ENCODE assay signal across 1 cellular context in genomic region chr22:23894710-23895598, GRCh38.
TF ChIP-seq lines count a peak whose summit lies in the region.

No MANE protein-coding gene starts in this region.

TF ChIP-seq in HepG2, 621 proteins besides CTCF, POLR2A, EP300 and RAD21 (continued from another document):
- TF ChIP-seq PRDM4 (CRISPR knock-in tag; IDR thresholded peaks at IDR 0.05; ENCODE audit: borderline replicate concordance) (no peak), PRPF4 (IDR thresholded peaks at IDR 0.05; ENCODE audit: low read depth, low read length, poor library complexity, severe bottlenecking) (peak; percentile 6), ZNF558 (CRISPR knock-in tag; IDR thresholded peaks at IDR 0.05; ENCODE audit: borderline replicate concordance) (peak; percentile 78; the same call in 1 of the 2 replicates), DNMT3B (CRISPR knock-in tag; conservative IDR thresholded peaks at IDR 0.05) (no peak; the same call in 1 of the 2 replicates), SOX13 (IDR thresholded peaks at IDR 0.05) (no peak), SOX13 (CRISPR knock-in tag; conservative IDR thresholded peaks at IDR 0.05 in 1 of 2, IDR thresholded peaks at IDR 0.05 in 1 of 2) (no peak), ZNF549 (CRISPR knock-in tag; IDR thresholded peaks at IDR 0.05) (no peak), ZNF670 (CRISPR knock-in tag; IDR thresholded peaks at IDR 0.05; ENCODE audit: borderline replicate concordance) (no peak), ZNF878 (CRISPR knock-in tag; IDR thresholded peaks at IDR 0.05) (peak; percentile 38; the same call in 1 of the 2 replicates), ZNF720 (CRISPR knock-in tag; IDR thresholded peaks at IDR 0.05) (no peak), ZNF703 (CRISPR knock-in tag; IDR thresholded peaks at IDR 0.05; ENCODE audit: borderline replicate concordance) (no peak), U2AF1 (optimal IDR thresholded peaks at IDR 0.05; ENCODE audit: low read depth, low read length) (no peak), MAFG (CRISPR knock-in tag; IDR thresholded peaks at IDR 0.05) (no peak), YEATS4 (CRISPR knock-in tag; IDR thresholded peaks at IDR 0.05; ENCODE audit: borderline replicate concordance) (no peak), KMT2B (CRISPR knock-in tag; IDR thresholded peaks at IDR 0.05) (peak; percentile 45; the same call in 1 of the 2 replicates), ZNF224 (CRISPR knock-in tag; IDR thresholded peaks at IDR 0.05) (0 out of 2 replicates have a peak, but pooled peaks have one; percentile 56), NR0B2 (CRISPR knock-in tag; IDR thresholded peaks at IDR 0.05) (peak; percentile 33; the same call in 1 of the 2 replicates), HHEX (CRISPR knock-in tag; IDR thresholded peaks at IDR 0.05) (no peak), SNAPC2 (CRISPR knock-in tag; IDR thresholded peaks at IDR 0.05) (no peak), SMARCE1 (IDR thresholded peaks at IDR 0.05; ENCODE audit: borderline replicate concordance) (no peak), SRF (IDR thresholded peaks at IDR 0.05; ENCODE audit: low read depth, low read length) (no peak), TBX3 (IDR thresholded peaks at IDR 0.05; ENCODE audit: borderline replicate concordance) (no peak), ZNF414 (CRISPR knock-in tag; IDR thresholded peaks at IDR 0.05) (no peak), ZSCAN30 (CRISPR knock-in tag; IDR thresholded peaks at IDR 0.05) (no peak), ZNF792 (CRISPR knock-in tag; IDR thresholded peaks at IDR 0.05) (no peak), EZH2 (conservative IDR thresholded peaks at IDR 0.05; ENCODE audit: low read depth, low read length) (no peak), HIVEP1 (CRISPR knock-in tag; IDR thresholded peaks at IDR 0.05) (no peak), HDAC2 (CRISPR knock-in tag; IDR thresholded peaks at IDR 0.05) (no peak), ZNF737 (CRISPR knock-in tag; IDR thresholded peaks at IDR 0.05; ENCODE audit: borderline replicate concordance) (no peak), ZNF496 (CRISPR knock-in tag; IDR thresholded peaks at IDR 0.05; ENCODE audit: insufficient replicate concordance) (no peak), ZNF543 (CRISPR knock-in tag; IDR thresholded peaks at IDR 0.05) (no peak; the same call in 1 of the 2 replicates), AKNA (CRISPR knock-in tag; IDR thresholded peaks at IDR 0.05; ENCODE audit: borderline replicate concordance) (no peak), CBX1 (IDR thresholded peaks at IDR 0.05; ENCODE audit: low read depth) (no peak), NONO (IDR thresholded peaks at IDR 0.05) (no peak), NONO (CRISPR knock-in tag; conservative IDR thresholded peaks at IDR 0.05) (no peak), RBFOX2 (IDR thresholded peaks at IDR 0.05; ENCODE audit: low read depth, low read length) (peak; percentile 95), ZNF616 (CRISPR knock-in tag; IDR thresholded peaks at IDR 0.05; ENCODE audit: low read depth) (no peak)
- TF ChIP-seq, protein P1, sequence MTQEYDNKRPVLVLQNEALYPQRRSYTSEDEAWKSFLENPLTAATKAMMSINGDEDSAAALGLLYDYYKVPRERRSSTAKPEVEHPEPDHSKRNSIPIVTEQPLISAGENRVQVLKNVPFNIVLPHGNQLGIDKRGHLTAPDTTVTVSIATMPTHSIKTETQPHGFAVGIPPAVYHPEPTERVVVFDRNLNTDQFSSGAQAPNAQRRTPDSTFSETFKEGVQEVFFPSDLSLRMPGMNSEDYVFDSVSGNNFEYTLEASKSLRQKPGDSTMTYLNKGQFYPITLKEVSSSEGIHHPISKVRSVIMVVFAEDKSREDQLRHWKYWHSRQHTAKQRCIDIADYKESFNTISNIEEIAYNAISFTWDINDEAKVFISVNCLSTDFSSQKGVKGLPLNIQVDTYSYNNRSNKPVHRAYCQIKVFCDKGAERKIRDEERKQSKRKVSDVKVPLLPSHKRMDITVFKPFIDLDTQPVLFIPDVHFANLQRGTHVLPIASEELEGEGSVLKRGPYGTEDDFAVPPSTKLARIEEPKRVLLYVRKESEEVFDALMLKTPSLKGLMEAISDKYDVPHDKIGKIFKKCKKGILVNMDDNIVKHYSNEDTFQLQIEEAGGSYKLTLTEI (CRISPR knock-in tag; conservative IDR thresholded peaks at IDR 0.05): no peak
- TF ChIP-seq, protein P2, sequence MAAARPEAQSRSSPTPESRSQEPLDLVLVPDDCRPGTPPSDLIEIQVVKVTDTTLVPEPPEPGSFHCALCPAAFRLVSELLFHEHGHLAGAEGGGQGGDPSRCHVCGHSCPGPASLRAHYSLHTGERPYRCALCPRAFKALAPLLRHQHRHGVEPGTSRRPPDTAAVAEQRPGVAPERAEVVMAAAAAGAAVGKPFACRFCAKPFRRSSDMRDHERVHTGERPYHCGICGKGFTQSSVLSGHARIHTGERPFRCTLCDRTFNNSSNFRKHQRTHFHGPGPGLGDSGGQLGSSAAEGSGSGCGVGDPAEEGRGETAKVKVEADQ (CRISPR knock-in tag; IDR thresholded peaks at IDR 0.05; ENCODE audit: borderline replicate concordance): 0 out of 2 replicates have a peak, but pooled peaks have one; percentile 55
- TF ChIP-seq, protein P3, sequence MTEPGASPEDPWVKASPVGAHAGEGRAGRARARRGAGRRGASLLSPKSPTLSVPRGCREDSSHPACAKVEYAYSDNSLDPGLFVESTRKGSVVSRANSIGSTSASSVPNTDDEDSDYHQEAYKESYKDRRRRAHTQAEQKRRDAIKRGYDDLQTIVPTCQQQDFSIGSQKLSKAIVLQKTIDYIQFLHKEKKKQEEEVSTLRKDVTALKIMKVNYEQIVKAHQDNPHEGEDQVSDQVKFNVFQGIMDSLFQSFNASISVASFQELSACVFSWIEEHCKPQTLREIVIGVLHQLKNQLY (CRISPR knock-in tag; IDR thresholded peaks at IDR 0.05): no peak
- TF ChIP-seq, protein P4, sequence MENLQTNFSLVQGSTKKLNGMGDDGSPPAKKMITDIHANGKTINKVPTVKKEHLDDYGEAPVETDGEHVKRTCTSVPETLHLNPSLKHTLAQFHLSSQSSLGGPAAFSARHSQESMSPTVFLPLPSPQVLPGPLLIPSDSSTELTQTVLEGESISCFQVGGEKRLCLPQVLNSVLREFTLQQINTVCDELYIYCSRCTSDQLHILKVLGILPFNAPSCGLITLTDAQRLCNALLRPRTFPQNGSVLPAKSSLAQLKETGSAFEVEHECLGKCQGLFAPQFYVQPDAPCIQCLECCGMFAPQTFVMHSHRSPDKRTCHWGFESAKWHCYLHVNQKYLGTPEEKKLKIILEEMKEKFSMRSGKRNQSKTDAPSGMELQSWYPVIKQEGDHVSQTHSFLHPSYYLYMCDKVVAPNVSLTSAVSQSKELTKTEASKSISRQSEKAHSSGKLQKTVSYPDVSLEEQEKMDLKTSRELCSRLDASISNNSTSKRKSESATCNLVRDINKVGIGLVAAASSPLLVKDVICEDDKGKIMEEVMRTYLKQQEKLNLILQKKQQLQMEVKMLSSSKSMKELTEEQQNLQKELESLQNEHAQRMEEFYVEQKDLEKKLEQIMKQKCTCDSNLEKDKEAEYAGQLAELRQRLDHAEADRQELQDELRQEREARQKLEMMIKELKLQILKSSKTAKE (CRISPR knock-in tag; IDR thresholded peaks at IDR 0.05; ENCODE audit: borderline replicate concordance): no peak; the same call in none of the 2 replicates
